ENCODE assay signal across 9 cellular contexts in genomic region chr17:7043544-7044268, GRCh38. TPM values are rescaled to one million over a fixed set of nuclear protein-coding genes. Genes with fewer than 3 reads are reported as not detected.
A peak's percentile ranks its signal among the peaks of the same experiment; 100 is the strongest.
DNase-seq lines count a peak whose midpoint lies in the region; ATAC-seq and TF ChIP-seq lines count a peak whose summit lies in the region.
"Had no signal": no experiment of that assay in that cellular context is flagged by ENCODE, and none has a peak within 500 bp of the region (broad histone marks: within the 10 kb centered on the region; RNA-seq: fewer than 3 reads in every experiment).

Gene SLC16A11 (minus strand): TSS chr17:7044092. CDS start chr17:7043513, 579 bp downstream.

- ATAC-seq in HG03442 (IDR thresholded peaks at IDR 0.05; ENCODE audit: unreplicated experiment), result no peak
- no peak for ATAC-seq in HG03378 (IDR thresholded peaks at IDR 0.05; ENCODE audit: unreplicated experiment)

- peaks cover 7% of the 10 kb centered on the region; the same call in 1 of the 2 replicates for H3F3A ChIP-seq in GM23248 (ENCODE audit: insufficient read depth)

- no peak for TF ChIP-seq POLR2A in Peyer's patch (IDR thresholded peaks at IDR 0.05)

- H3K4me1 ChIP-seq in GM23248 (ENCODE audit: insufficient read depth) (peaks cover 3% of the 10 kb centered on the region), Peyer's patch (peaks cover 9 to 48% (median 24%) of the 10 kb centered on the region in 4 donors), subcutaneous abdominal adipose tissue (ENCODE audit: control insufficient read depth in 5 of 5, insufficient read depth in 5 of 5, low read length in 5 of 5) (peaks cover 0 to 36% (median 28%) of the 10 kb centered on the region in 5 donors)

- 9 to 15% methylated on average over 26 to 55 of the region's 58 CpGs for WGBS in GM23248 (ENCODE audit: low coverage in 1 of 2, low lambda C conversion rate in 2 of 2, missing lambda C conversion rate in 2 of 2), 2 experiments

- no peaks in the 10 kb centered on the region for H3K9me2 ChIP-seq in GM23248 (ENCODE audit: insufficient read depth)

- in situ Hi-C loops in GM23248 (cut with MboI), result no loop called here

- H3K9ac ChIP-seq in GM23248 (peak within 1 kb of the TSS; percentile 67), subcutaneous abdominal adipose tissue (ENCODE audit: low read length in 5 of 5) (peak within 1 kb of the TSS in 3 of 5 donors; percentile 39 to 66 (median 65))

- TF ChIP-seq CTCF in Peyer's patch (IDR thresholded peaks at IDR 0.05), result no peak
- TF ChIP-seq CTCF in choroid plexus epithelial cell (conservative IDR thresholded peaks at IDR 0.05; ENCODE audit: low read depth, low read length), result no peak

- no peaks in the 10 kb centered on the region for H3K9me3 ChIP-seq in GM23248 (ENCODE audit: low read depth)
- H3K9me3 ChIP-seq in Peyer's patch, result no peaks in the 10 kb centered on the region
- no peaks in the 10 kb centered on the region for H3K9me3 ChIP-seq in subcutaneous abdominal adipose tissue (ENCODE audit: control insufficient read depth in 5 of 5, low read length in 5 of 5)

- peak within 1 kb of the TSS; percentile 72 for H3K4me2 ChIP-seq in GM23248 (ENCODE audit: unreplicated experiment)

- peak within 1 kb of the TSS; percentile 63 for H3K4me3 ChIP-seq in GM23248
- peak within 1 kb of the TSS; percentile 26 to 58 (median 54) for H3K4me3 ChIP-seq in Peyer's patch
- peak within 1 kb of the TSS; percentile 53 for H3K4me3 ChIP-seq in choroid plexus epithelial cell (ENCODE audit: low read depth, low read length)
- peak within 1 kb of the TSS in 4 of 5 donors; percentile 50 to 62 (median 54) for H3K4me3 ChIP-seq in subcutaneous abdominal adipose tissue (ENCODE audit: low read depth in 1 of 5, low read length in 5 of 5)
- H3K4me3 ChIP-seq: SK-N-MC had no signal

- H3K27me3 ChIP-seq in GM23248 (replicated peaks; ENCODE audit: insufficient read depth) (peaks cover 15% of the 10 kb centered on the region), Peyer's patch (peaks cover 0 to 6% of the 10 kb centered on the region in 2 donors), subcutaneous abdominal adipose tissue (ENCODE audit: control insufficient read depth in 5 of 5, insufficient read depth in 4 of 5, low read length in 5 of 5) (peaks cover 14 to 34% (median 31%) of the 10 kb centered on the region in 5 donors)

- H3K79me2 ChIP-seq in GM23248 (ENCODE audit: insufficient read depth), result no peaks in the 10 kb centered on the region

- no peaks in the 10 kb centered on the region for H3K36me3 ChIP-seq in GM23248 (ENCODE audit: low read depth)
- H3K36me3 ChIP-seq in Peyer's patch, result no peaks in the 10 kb centered on the region
- no peaks in the 10 kb centered on the region for H3K36me3 ChIP-seq in subcutaneous abdominal adipose tissue (ENCODE audit: control insufficient read depth in 5 of 5, insufficient read depth in 5 of 5, low read length in 5 of 5)

- H4K20me1 ChIP-seq in GM23248 (ENCODE audit: insufficient read depth), result no peaks in the 10 kb centered on the region

- H2AFZ ChIP-seq in GM23248, result peak within 1 kb of the TSS; percentile 85

- DNase-seq in GM23248 (peak; percentile 62), Peyer's patch (peak; percentile 61 to 83 (median 78)), choroid plexus epithelial cell (ENCODE audit: low read depth) (peak; percentile 84), lung microvascular endothelial cell (ENCODE audit: low read depth in 2 of 2) (peak; percentile 40 to 52), iPS-NIHi7 (ENCODE audit: extremely low spot score) (no peak)

- H3K27ac ChIP-seq in GM23248 (no peak within 1 kb of the TSS), Peyer's patch (peak within 1 kb of the TSS in 2 of 4 donors; percentile 17 to 68), subcutaneous abdominal adipose tissue (ENCODE audit: low read depth, low read length) (no peak within 1 kb of the TSS)
- H3K27ac ChIP-seq: SK-N-MC had no signal

RNA-seq across cellular contexts. Expression of gene SLC16A11, which starts in this region (rescaled TPM):
- not detected in 2 replicates for total RNA-seq in GM23248 (2014; rRNA removed; shearing (Covaris generic))
- polyA plus RNA-seq in GM23248 (2016; fragmentation: Nextera tagmentation; extraction: Ambion mirVana), result 0.30 TPM in 1 of 2 replicates, not detected in the other
- total RNA-seq in Peyer's patch (1 to 10 TPM in 1 of 4 donors, under 1 TPM in 1, not detected in 2; 0.94 to 1.1 TPM), lung microvascular endothelial cell (0.22 and 1.2 TPM in 2 replicates)

Comparison
In these comparisons a context has a peak if more than half of its experiments do, and no peak if none do; other contexts are left out.
1. Peak in DNase-seq, H3K4me3 ChIP-seq, H3K9ac ChIP-seq and H3K4me2 ChIP-seq in GM23248; RNA of the gene not detected or under 1 TPM.